10 cellular contexts compared by ENCODE assay signal in the genomic region with DNA sequence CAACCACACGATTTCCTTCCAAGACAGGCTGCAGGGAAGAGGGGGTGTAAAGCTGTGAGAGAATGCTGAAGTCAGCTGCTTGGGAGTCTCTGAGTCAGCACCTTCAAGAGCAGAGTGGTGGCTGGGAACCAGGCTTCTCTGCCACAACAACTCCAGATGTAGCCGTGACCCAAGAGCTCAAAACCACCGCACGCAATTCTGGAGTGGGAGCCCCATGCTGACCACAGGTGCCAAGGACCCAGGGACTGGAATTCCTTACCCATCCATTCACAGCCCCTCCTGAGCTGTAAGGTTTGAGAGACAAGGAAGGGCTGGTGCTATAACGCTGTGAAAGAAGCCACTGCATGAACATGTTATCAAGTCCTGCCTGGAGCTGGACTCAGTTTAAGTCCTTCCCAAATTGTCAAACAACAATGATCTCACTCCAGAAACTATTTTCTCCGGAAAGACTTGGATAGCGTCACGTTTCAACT.
DNase-seq lines count a peak whose midpoint lies in the region; ATAC-seq and TF ChIP-seq lines count a peak whose summit lies in the region.
"Had no signal": no experiment of that assay in that cellular context is flagged by ENCODE, and none has a peak within 500 bp of the region (broad histone marks: within the 10 kb centered on the region; RNA-seq: fewer than 3 reads in every experiment).

No MANE protein-coding gene starts in this region.

- H3K27ac Mint-ChIP-seq in activated CD4-positive, alpha-beta memory T cell treated with anti-CD3 and anti-CD28 coated beads, Interleukin-2, amount 10 ng/mL, durations not matched to agents 7 days and 5 days: no peak overlapping the region
- H3K27ac Mint-ChIP-seq: activated B cell treated with CpG ODN at 0.5 μM for 24 hours had no signal

- H3K27ac ChIP-seq in GM23248 (peak overlapping the region; percentile 98), heart right ventricle (peak overlapping the region in 9 of 10 donors; percentile 32 to 82 (median 67)), skin epidermis (peak overlapping the region in 19 of 21 experiments; percentile 21 to 90 (median 73))

- H3K4me1 ChIP-seq in GM23248 (ENCODE audit: insufficient read depth) (peaks cover 50% of the 10 kb centered on the region), heart right ventricle (peaks cover 10 to 61% (median 58%) of the 10 kb centered on the region in 9 donors)

- H3K27me3 Mint-ChIP-seq in activated CD4-positive, alpha-beta memory T cell treated with anti-CD3 and anti-CD28 coated beads, Interleukin-2, amount 10 ng/mL, durations not matched to agents 7 days and 5 days: peaks cover 2% of the 10 kb centered on the region

- peaks cover 40% of the 10 kb centered on the region for H3K79me2 ChIP-seq in GM23248 (ENCODE audit: insufficient read depth)

- no peak overlapping the region for H3K4me3 Mint-ChIP-seq in activated CD4-positive, alpha-beta memory T cell treated with anti-CD3 and anti-CD28 coated beads, Interleukin-2, amount 10 ng/mL, durations not matched to agents 7 days and 5 days
- H3K4me3 Mint-ChIP-seq: activated B cell treated with CpG ODN at 0.5 μM for 24 hours had no signal

- no peak for TF ChIP-seq CTCF in heart right ventricle (IDR thresholded peaks at IDR 0.05)

- ATAC-seq in heart right ventricle: peak; percentile 39 to 75 (median 66)
- no peak for ATAC-seq in GM18870 (IDR thresholded peaks at IDR 0.05; ENCODE audit: unreplicated experiment)

- CTCF ChIA-PET in activated CD4-positive, alpha-beta memory T cell treated with anti-CD3 and anti-CD28 coated beads, Interleukin-2, amount 10 ng/mL, durations not matched to agents 7 days and 5 days (lab: Charles Lee): interaction anchor here (0.9 kb wide), 1 partner anchor 110 kb away, joined by 5 read pairs; no protein-coding TSS in a partner anchor

- DNase-seq in GM23248 (peak; percentile 99), heart right ventricle (peak in 1 of 2 donors; percentile 36), NCI-H524 (lab: John Stamatoyannopoulos, UW) (no peak)
- peak; percentile 19 for DNase-seq in activated CD4-positive, alpha-beta memory T cell treated with anti-CD3 and anti-CD28 coated beads, Interleukin-2, amount 10 ng/mL, durations not matched to agents 7 days and 5 days
- no peak for DNase-seq in stimulated activated CD4-positive, alpha-beta T cell treated with anti-CD3 and anti-CD28 coated beads, Interleukin-2, amount 100 ng/mL, for 48 hours
- no peak for DNase-seq in stimulated activated CD4-positive, alpha-beta T cell treated with anti-CD3 and anti-CD28 coated beads, Interleukin-12 subunit alpha, Interleukin-12 subunit beta, amount 100 ng/mL, for 4 hours
- DNase-seq: activated B cell treated with CpG ODN at 0.5 μM for 24 hours, NCI-H187 had no signal

- peaks cover 13% of the 10 kb centered on the region for H3K4me1 Mint-ChIP-seq in activated CD4-positive, alpha-beta memory T cell treated with anti-CD3 and anti-CD28 coated beads, Interleukin-2, amount 10 ng/mL, durations not matched to agents 7 days and 5 days
- H3K4me1 Mint-ChIP-seq: activated B cell treated with CpG ODN at 0.5 μM for 24 hours had no signal

- POLR2A ChIA-PET in activated CD4-positive, alpha-beta memory T cell treated with anti-CD3 and anti-CD28 coated beads, Interleukin-2, amount 10 ng/mL, durations not matched to agents 7 days and 5 days (lab: Charles Lee): no interaction called here

- no peaks in the 10 kb centered on the region for H3K36me3 Mint-ChIP-seq in activated CD4-positive, alpha-beta memory T cell treated with anti-CD3 and anti-CD28 coated beads, Interleukin-2, amount 10 ng/mL, durations not matched to agents 7 days and 5 days (ENCODE audit: low read depth)

- no peaks in the 10 kb centered on the region for H3K9me2 ChIP-seq in GM23248 (ENCODE audit: insufficient read depth)

- peak overlapping the region; percentile 70 for H3K4me2 ChIP-seq in GM23248 (ENCODE audit: unreplicated experiment)

- H3K4me3 ChIP-seq in GM23248 (peak overlapping the region; percentile 36), heart right ventricle (no peak overlapping the region), skin epidermis (no peak overlapping the region)

- H3K36me3 ChIP-seq in GM23248 (ENCODE audit: low read depth): peaks cover 5% of the 10 kb centered on the region; the same call in 1 of the 2 replicates
- peaks cover 0 to 43% (median 18%) of the 10 kb centered on the region in 9 donors for H3K36me3 ChIP-seq in heart right ventricle

- peak overlapping the region; percentile 84 for H3K9ac ChIP-seq in GM23248

- 0 to 3% methylated on average over 8 of the region's 8 CpGs for WGBS in GM23248 (ENCODE audit: low coverage in 1 of 2, low lambda C conversion rate in 2 of 2, missing lambda C conversion rate in 2 of 2), 2 experiments
- WGBS in heart right ventricle, 2 donors: 48 to 53% methylated on average over 8 of the region's 8 CpGs

- no peaks in the 10 kb centered on the region for H3K9me3 Mint-ChIP-seq in activated CD4-positive, alpha-beta memory T cell treated with anti-CD3 and anti-CD28 coated beads, Interleukin-2, amount 10 ng/mL, durations not matched to agents 7 days and 5 days
- H3K9me3 Mint-ChIP-seq: activated B cell treated with CpG ODN at 0.5 μM for 24 hours had no signal

- in situ Hi-C loops in GM23248 (cut with MboI): loop anchor here (10.0 kb wide), 1 partner anchor 93 kb away; the partner anchor contains the start of gene ITGB5

- no peaks in the 10 kb centered on the region for H3K9me3 ChIP-seq in GM23248 (ENCODE audit: low read depth)
- H3K9me3 ChIP-seq in heart right ventricle: no peaks in the 10 kb centered on the region

- H4K20me1 ChIP-seq in GM23248 (ENCODE audit: insufficient read depth): no peaks in the 10 kb centered on the region

- no peaks in the 10 kb centered on the region for H3K27me3 ChIP-seq in GM23248 (replicated peaks; ENCODE audit: insufficient read depth)
- no peaks in the 10 kb centered on the region for H3K27me3 ChIP-seq in heart right ventricle

- H3F3A ChIP-seq in GM23248 (ENCODE audit: insufficient read depth): peaks cover 50% of the 10 kb centered on the region

- no peak overlapping the region for H2AFZ ChIP-seq in GM23248

- intact Hi-C loops in heart right ventricle (cut with DNase I): no loop called here

Comparison
In these comparisons a context has a peak if more than half of its experiments do, and no peak if none do; other contexts are left out.
1. DNase-seq: peak in GM23248 (single experiment) and activated CD4-positive, alpha-beta memory T cell treated with anti-CD3 and anti-CD28 coated beads, Interleukin-2, amount 10 ng/mL, durations not matched to agents 7 days and 5 days (single experiment); none in stimulated activated CD4-positive, alpha-beta T cell treated with anti-CD3 and anti-CD28 coated beads, Interleukin-2, amount 100 ng/mL, for 48 hours (0 of 2), NCI-H524 (0 of 2) and stimulated activated CD4-positive, alpha-beta T cell treated with anti-CD3 and anti-CD28 coated beads, Interleukin-12 subunit alpha, Interleukin-12 subunit beta, amount 100 ng/mL, for 4 hours (single experiment).
2. Peak in every context shown above with its lines, with median percentiles within 50 percentile points of each other: H3K27ac ChIP-seq.